19 cellular contexts compared by ENCODE assay signal in the genomic region with DNA sequence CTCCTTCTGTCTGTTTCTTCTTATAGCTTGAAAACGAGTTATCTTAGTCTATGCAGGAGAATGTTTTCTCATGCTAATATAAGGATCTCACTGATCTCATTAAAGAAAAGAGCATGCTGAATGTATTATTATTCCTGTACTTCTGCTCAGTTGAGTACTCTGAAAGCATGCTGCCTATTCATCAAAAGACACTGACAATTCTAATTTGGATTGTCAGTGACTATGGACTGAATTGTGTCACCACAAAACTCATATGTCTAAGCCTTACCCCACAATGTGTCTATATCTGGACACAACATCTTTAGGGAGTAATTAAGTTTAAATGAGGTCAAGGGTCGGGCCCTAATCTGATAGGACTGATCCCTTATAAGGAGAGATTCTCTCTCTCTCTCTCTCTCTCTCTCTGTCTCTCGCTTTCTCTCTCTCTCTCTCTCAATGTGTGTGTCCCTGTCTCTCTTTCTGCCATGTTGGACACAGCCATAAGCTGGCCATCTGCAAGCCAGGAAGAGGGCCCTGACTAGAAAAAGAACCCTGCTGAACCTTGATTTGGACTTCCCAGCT.
"Had no signal": no experiment of that assay in that cellular context is flagged by ENCODE, and none has a peak within 500 bp of the region (broad histone marks: within the 10 kb centered on the region; RNA-seq: fewer than 3 reads in every experiment).

No MANE protein-coding gene starts in this region.

- H3K27ac Mint-ChIP-seq: naive thymus-derived CD8-positive, alpha-beta T cell; stimulated activated memory B cell treated with anti-CD40 and anti-IgM and Interleukin-4, amounts not matched to agents 10 μg/mL and 1 μg/mL and 100 μg/mL, for 72 hours; stimulated activated naive CD8-positive, alpha-beta T cell treated with anti-CD3 and anti-CD28 coated beads, Interleukin-15, Interleukin-2, amounts not matched to agents 100 ng/mL and 50 ng/mL, for 24 hours had no signal

- H3K27me3 ChIP-seq: dorsolateral prefrontal cortex, esophagus muscularis mucosa, gastrocnemius medialis, spleen, tibial artery, upper lobe of left lung, uterus had no signal

- H3K27ac ChIP-seq: coronary artery, dorsolateral prefrontal cortex, esophagus muscularis mucosa, gastrocnemius medialis, psoas muscle, spleen, tibial artery, upper lobe of left lung, uterus had no signal

- H3K4me3 ChIP-seq: coronary artery, dorsolateral prefrontal cortex, esophagus muscularis mucosa, gastrocnemius medialis, mucosa of descending colon, psoas muscle, spleen, tibial artery, upper lobe of left lung, uterus had no signal

- H3K4me3 Mint-ChIP-seq: naive thymus-derived CD8-positive, alpha-beta T cell; neural crest cell; stimulated activated memory B cell treated with anti-CD40 and anti-IgM and Interleukin-4, amounts not matched to agents 10 μg/mL and 1 μg/mL and 100 μg/mL, for 72 hours; stimulated activated naive CD8-positive, alpha-beta T cell treated with anti-CD3 and anti-CD28 coated beads, Interleukin-15, Interleukin-2, amounts not matched to agents 100 ng/mL and 50 ng/mL, for 24 hours had no signal

- H3K9me3 Mint-ChIP-seq: naive thymus-derived CD8-positive, alpha-beta T cell; stimulated activated memory B cell treated with anti-CD40 and anti-IgM and Interleukin-4, amounts not matched to agents 10 μg/mL and 1 μg/mL and 100 μg/mL, for 72 hours; stimulated activated naive CD8-positive, alpha-beta T cell treated with anti-CD3 and anti-CD28 coated beads, Interleukin-15, Interleukin-2, amounts not matched to agents 100 ng/mL and 50 ng/mL, for 24 hours had no signal

- H3K9me3 ChIP-seq: esophagus muscularis mucosa, gastrocnemius medialis, mucosa of descending colon, psoas muscle, spleen, tibial artery, upper lobe of left lung, uterus had no signal

- H3K4me1 ChIP-seq: gastrocnemius medialis, psoas muscle, spleen, upper lobe of left lung, uterus had no signal

- H3K4me1 Mint-ChIP-seq: naive thymus-derived CD8-positive, alpha-beta T cell; stimulated activated memory B cell treated with anti-CD40 and anti-IgM and Interleukin-4, amounts not matched to agents 10 μg/mL and 1 μg/mL and 100 μg/mL, for 72 hours had no signal

- H3K36me3 ChIP-seq: esophagus muscularis mucosa, gastrocnemius medialis, spleen, tibial artery, upper lobe of left lung, uterus had no signal

- H3K36me3 Mint-ChIP-seq: naive thymus-derived CD8-positive, alpha-beta T cell; stimulated activated memory B cell treated with anti-CD40 and anti-IgM and Interleukin-4, amounts not matched to agents 10 μg/mL and 1 μg/mL and 100 μg/mL, for 72 hours had no signal

- H3K27me3 Mint-ChIP-seq: stimulated activated memory B cell treated with anti-CD40 and anti-IgM and Interleukin-4, amounts not matched to agents 10 μg/mL and 1 μg/mL and 100 μg/mL, for 72 hours; stimulated activated naive CD8-positive, alpha-beta T cell treated with anti-CD3 and anti-CD28 coated beads, Interleukin-15, Interleukin-2, amounts not matched to agents 100 ng/mL and 50 ng/mL, for 24 hours had no signal

- DNase-seq: dorsolateral prefrontal cortex; effector CD8-positive, alpha-beta T cell; gastrocnemius medialis; islet precursor cell; mucosa of descending colon; naive thymus-derived CD8-positive, alpha-beta T cell; psoas muscle; spleen; stimulated activated CD4-positive, alpha-beta T cell treated with anti-CD3 and anti-CD28 coated beads, Interleukin-15, amount 100 ng/mL, for 24 hours; stimulated activated CD4-positive, alpha-beta T cell treated with anti-CD3 and anti-CD28 coated beads, Interleukin-1b, Interleukin-23, amount 100 ng/mL, for 48 hours; stimulated activated CD4-positive, alpha-beta T cell treated with anti-CD3 and anti-CD28 coated beads, Interleukin-4, amount 100 ng/mL, for 24 hours; tibial artery; upper lobe of left lung; uterus had no signal
